ENCODE assay signal across 27 cellular contexts in genomic region chr6:149429427-149430360, GRCh38. TPM values are rescaled to one million over a fixed set of nuclear protein-coding genes. Genes with fewer than 3 reads are reported as not detected.
A peak's percentile ranks its signal among the peaks of the same experiment; 100 is the strongest.
DNase-seq lines count a peak whose midpoint lies in the region; FAIRE-seq and TF ChIP-seq lines count a peak whose summit lies in the region.
"Had no signal": no experiment of that assay in that cellular context is flagged by ENCODE, and none has a peak within 500 bp of the region (broad histone marks: within the 10 kb centered on the region; RNA-seq: fewer than 3 reads in every experiment).

No MANE protein-coding gene starts in this region.

- H3K9me2 ChIP-seq in neural cell (ENCODE audit: insufficient read depth, low read length): no peaks in the 10 kb centered on the region

- H3K36me3 ChIP-seq in neural cell (ENCODE audit: insufficient read depth, low read length): no peaks in the 10 kb centered on the region
- H3K36me3 ChIP-seq: breast epithelium, sigmoid colon, thoracic aorta, vagina, WERI-Rb-1 had no signal

- no peak overlapping the region for H3K9ac ChIP-seq in neural cell (ENCODE audit: low read length)

- TF ChIP-seq EP300 in neural cell (conservative IDR thresholded peaks at IDR 0.05; ENCODE audit: poor library complexity, severe bottlenecking): no peak

- no peak overlapping the region for H3K4me2 ChIP-seq in neural cell (ENCODE audit: low read length)

- no peaks in the 10 kb centered on the region for H4K20me1 ChIP-seq in neural cell (ENCODE audit: insufficient read depth)

- no peak overlapping the region for H2AFZ ChIP-seq in neural cell (ENCODE audit: low read depth, low read length)

- H3K79me2 ChIP-seq in neural cell (replicated peaks; ENCODE audit: insufficient read depth, low read length): no peaks in the 10 kb centered on the region

- no peaks in the 10 kb centered on the region for H3F3A ChIP-seq in neural cell (ENCODE audit: insufficient read depth, low read length, poor library complexity, severe bottlenecking)

- DNase-seq in DMS 273 (lab: John Stamatoyannopoulos, UW; ENCODE audit: unreplicated experiment) (peak; percentile 23), DMS 273 treated with DMSO at 0.1 percent for 48 hours (lab: John Stamatoyannopoulos, UW) (no peak), GM12891 (ENCODE audit: insufficient read length, low spot score) (no peak), choroid plexus epithelial cell (ENCODE audit: low read depth) (no peak), HUDEP-2 (lab: John Stamatoyannopoulos, UW; ENCODE audit: unreplicated experiment in 76 of 76) (no peak), NCI-H128 (lab: John Stamatoyannopoulos, UW; ENCODE audit: unreplicated experiment) (no peak)
- no peak for DNase-seq in stimulated activated CD4-positive, alpha-beta T cell treated with anti-CD3 and anti-CD28 coated beads, Interleukin-4, amount 100 ng/mL, for 4 hours
- DNase-seq: activated CD4-positive, alpha-beta T cell treated with anti-CD3 and anti-CD28 coated beads, Interleukin-2, amount 50 U/mL, for 1 hour; amygdala; CD4-positive, alpha-beta memory T cell; H7; hypothalamus; immature natural killer cell; NCI-H1417 treated with DMSO at 0.1 percent for 48 hours; NCI-H2081 treated with DMSO at 0.1 percent for 48 hours; NCI-H345; NCI-H82; sigmoid colon; stimulated activated CD4-positive, alpha-beta T cell treated with anti-CD3 and anti-CD28 coated beads, Interleukin-4, amount 100 ng/mL, for 24 hours; stimulated activated naive CD4-positive, alpha-beta T cell treated with Interleukin-2 at 50 U/mL for 16 hours; WERI-Rb-1 had no signal

- no peak overlapping the region for H3K27ac ChIP-seq in neural cell (ENCODE audit: low read length)
- H3K27ac ChIP-seq: 22Rv1, breast epithelium, coronary artery, sigmoid colon, thoracic aorta, vagina, WERI-Rb-1 had no signal

- FAIRE-seq in GM12891 (lab: Jason Lieb, UNC): peak; percentile 41

- H3K4me3 ChIP-seq in choroid plexus epithelial cell (ENCODE audit: low read depth, low read length) (no peak overlapping the region), neural cell (ENCODE audit: low read length) (no peak overlapping the region)
- H3K4me3 ChIP-seq: breast epithelium, coronary artery, sigmoid colon, thoracic aorta, vagina had no signal

- no peak for TF ChIP-seq POLR2A in GM12891 (IDR thresholded peaks at IDR 0.05; ENCODE audit: low read depth, low read length)

- TF ChIP-seq RAD21 in neural cell (conservative IDR thresholded peaks at IDR 0.05): no peak

- no peaks in the 10 kb centered on the region for H3K9me3 ChIP-seq in neural cell (ENCODE audit: low read length)
- H3K9me3 ChIP-seq: breast epithelium, sigmoid colon, thoracic aorta, vagina had no signal

- peak; percentile 8 for TF ChIP-seq CTCF in choroid plexus epithelial cell (conservative IDR thresholded peaks at IDR 0.05; ENCODE audit: low read depth, low read length)
- peak; percentile 26 for TF ChIP-seq CTCF in neural cell (IDR thresholded peaks at IDR 0.05; ENCODE audit: poor library complexity, severe bottlenecking)

- H3K27me3 ChIP-seq in neural cell (ENCODE audit: insufficient read depth, low read depth, low read length): no peaks in the 10 kb centered on the region
- H3K27me3 ChIP-seq: breast epithelium, sigmoid colon, vagina had no signal

TF ChIP-seq in GM12891, 5 proteins besides CTCF, POLR2A, EP300 and RAD21:
- TF ChIP-seq SPI1 (IDR thresholded peaks at IDR 0.05; ENCODE audit: low read depth, low read length) (no peak), POLR2AphosphoS5 (IDR thresholded peaks at IDR 0.05; ENCODE audit: low read depth, low read length) (no peak), PAX5 (IDR thresholded peaks at IDR 0.05; ENCODE audit: insufficient read depth, low read length, severe bottlenecking) (no peak), POU2F2 (IDR thresholded peaks at IDR 0.05; ENCODE audit: low read depth, low read length) (no peak), TAF1 (IDR thresholded peaks at IDR 0.05; ENCODE audit: low read depth, low read length) (no peak)

TF ChIP-seq in neural cell, 6 proteins besides CTCF, POLR2A, EP300 and RAD21:
- no peak for TF ChIP-seq SMC3 (conservative IDR thresholded peaks at IDR 0.05; ENCODE audit: poor library complexity)
- TF ChIP-seq, protein P1, sequence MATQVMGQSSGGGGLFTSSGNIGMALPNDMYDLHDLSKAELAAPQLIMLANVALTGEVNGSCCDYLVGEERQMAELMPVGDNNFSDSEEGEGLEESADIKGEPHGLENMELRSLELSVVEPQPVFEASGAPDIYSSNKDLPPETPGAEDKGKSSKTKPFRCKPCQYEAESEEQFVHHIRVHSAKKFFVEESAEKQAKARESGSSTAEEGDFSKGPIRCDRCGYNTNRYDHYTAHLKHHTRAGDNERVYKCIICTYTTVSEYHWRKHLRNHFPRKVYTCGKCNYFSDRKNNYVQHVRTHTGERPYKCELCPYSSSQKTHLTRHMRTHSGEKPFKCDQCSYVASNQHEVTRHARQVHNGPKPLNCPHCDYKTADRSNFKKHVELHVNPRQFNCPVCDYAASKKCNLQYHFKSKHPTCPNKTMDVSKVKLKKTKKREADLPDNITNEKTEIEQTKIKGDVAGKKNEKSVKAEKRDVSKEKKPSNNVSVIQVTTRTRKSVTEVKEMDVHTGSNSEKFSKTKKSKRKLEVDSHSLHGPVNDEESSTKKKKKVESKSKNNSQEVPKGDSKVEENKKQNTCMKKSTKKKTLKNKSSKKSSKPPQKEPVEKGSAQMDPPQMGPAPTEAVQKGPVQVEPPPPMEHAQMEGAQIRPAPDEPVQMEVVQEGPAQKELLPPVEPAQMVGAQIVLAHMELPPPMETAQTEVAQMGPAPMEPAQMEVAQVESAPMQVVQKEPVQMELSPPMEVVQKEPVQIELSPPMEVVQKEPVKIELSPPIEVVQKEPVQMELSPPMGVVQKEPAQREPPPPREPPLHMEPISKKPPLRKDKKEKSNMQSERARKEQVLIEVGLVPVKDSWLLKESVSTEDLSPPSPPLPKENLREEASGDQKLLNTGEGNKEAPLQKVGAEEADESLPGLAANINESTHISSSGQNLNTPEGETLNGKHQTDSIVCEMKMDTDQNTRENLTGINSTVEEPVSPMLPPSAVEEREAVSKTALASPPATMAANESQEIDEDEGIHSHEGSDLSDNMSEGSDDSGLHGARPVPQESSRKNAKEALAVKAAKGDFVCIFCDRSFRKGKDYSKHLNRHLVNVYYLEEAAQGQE (IDR thresholded peaks at IDR 0.05; ENCODE audit: borderline replicate concordance): no peak
- TF ChIP-seq MXI1 (conservative IDR thresholded peaks at IDR 0.05; ENCODE audit: poor library complexity, severe bottlenecking): no peak
- TF ChIP-seq EZH2 (IDR thresholded peaks at IDR 0.05; ENCODE audit: borderline replicate concordance, insufficient read depth, low read length, poor library complexity, severe bottlenecking): no peak

RNA-seq across cellular contexts. Expression of gene SUMO4, which starts 29.6 kb away (rescaled TPM):
- 0.17 TPM for polyA plus RNA-seq in GM12891 (2012; ENCODE audit: low read depth, missing spikeins)
- polyA plus RNA-seq in neural cell: not detected in 2 replicates
- polyA minus RNA-seq in neural cell: 9.3 and 11.9 TPM in 2 replicates

RNA-seq across cellular contexts. Expression of gene ZC3H12D, which starts 55.1 kb away (rescaled TPM):
- 5.1 TPM for polyA plus RNA-seq in GM12891 (2012; ENCODE audit: low read depth, missing spikeins)
- 0.66 and 1.0 TPM in 2 replicates for polyA plus RNA-seq in neural cell
- polyA minus RNA-seq in neural cell: 0.35 and 0.97 TPM in 2 replicates
- polyA plus RNA-seq: immature natural killer cell had no signal
